1 cellular context compared by ENCODE assay signal in the genomic region with DNA sequence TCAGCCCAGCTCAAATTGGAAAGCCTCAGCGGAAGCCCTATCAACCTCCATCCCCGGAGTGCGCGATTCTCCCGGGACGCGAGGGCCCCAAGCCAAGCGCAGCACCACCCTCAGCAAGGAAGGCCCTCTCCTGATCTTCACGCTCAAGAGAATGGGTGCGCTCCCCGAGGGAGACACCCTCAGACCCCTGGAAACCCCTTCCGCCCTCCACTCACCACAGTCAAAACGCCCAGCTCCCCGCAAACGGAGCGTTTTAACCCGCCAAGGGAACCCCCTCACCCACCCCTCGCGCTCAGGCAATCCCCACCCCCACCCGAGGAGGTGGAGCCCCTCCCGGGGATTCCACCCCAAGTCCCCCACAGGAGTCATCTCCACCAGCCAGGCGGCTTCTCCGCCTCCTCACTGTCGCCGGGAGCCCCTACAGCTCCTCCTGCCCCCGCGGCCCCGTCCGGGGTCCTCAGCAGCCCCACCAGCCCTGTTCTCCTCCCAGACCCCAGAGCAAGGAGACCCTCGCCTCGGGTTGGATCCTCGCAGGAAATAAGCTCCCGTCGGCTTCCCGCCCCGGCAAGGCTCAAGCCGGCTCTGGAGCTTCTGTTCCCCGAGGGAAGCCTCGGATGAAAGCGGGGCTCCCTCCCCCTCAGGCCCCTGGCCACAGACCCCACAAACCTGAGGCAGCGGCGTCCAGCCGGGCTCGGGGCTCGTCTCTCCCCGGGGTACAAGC.
TF ChIP-seq lines count a peak whose summit lies in the region.

No MANE protein-coding gene starts in this region.

TF ChIP-seq in HEK293, 187 proteins besides CTCF, POLR2A, EP300 and RAD21 (continued from another document):
- TF ChIP-seq, protein P1, sequence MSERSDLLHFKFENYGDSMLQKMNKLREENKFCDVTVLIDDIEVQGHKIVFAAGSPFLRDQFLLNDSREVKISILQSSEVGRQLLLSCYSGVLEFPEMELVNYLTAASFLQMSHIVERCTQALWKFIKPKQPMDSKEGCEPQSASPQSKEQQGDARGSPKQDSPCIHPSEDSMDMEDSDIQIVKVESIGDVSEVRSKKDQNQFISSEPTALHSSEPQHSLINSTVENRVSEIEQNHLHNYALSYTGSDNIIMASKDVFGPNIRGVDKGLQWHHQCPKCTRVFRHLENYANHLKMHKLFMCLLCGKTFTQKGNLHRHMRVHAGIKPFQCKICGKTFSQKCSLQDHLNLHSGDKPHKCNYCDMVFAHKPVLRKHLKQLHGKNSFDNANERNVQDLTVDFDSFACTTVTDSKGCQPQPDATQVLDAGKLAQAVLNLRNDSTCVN (tag by site-specific recombination; optimal IDR thresholded peaks at IDR 0.05), result peak; percentile 14
- TF ChIP-seq, protein P2, sequence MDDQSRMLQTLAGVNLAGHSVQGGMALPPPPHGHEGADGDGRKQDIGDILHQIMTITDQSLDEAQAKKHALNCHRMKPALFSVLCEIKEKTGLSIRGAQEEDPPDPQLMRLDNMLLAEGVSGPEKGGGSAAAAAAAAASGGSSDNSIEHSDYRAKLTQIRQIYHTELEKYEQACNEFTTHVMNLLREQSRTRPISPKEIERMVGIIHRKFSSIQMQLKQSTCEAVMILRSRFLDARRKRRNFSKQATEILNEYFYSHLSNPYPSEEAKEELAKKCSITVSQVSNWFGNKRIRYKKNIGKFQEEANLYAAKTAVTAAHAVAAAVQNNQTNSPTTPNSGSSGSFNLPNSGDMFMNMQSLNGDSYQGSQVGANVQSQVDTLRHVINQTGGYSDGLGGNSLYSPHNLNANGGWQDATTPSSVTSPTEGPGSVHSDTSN (CRISPR knock-in tag; IDR thresholded peaks at IDR 0.05), result no peak
- TF ChIP-seq ZNF112 (tag by site-specific recombination; IDR thresholded peaks at IDR 0.05) (no peak), HOXD13 (CRISPR knock-in tag; IDR thresholded peaks at IDR 0.05; ENCODE audit: borderline replicate concordance) (no peak), ZNF266 (tag by site-specific recombination; IDR thresholded peaks at IDR 0.05; ENCODE audit: low read depth) (no peak), GLI4 (tag by site-specific recombination; IDR thresholded peaks at IDR 0.05) (no peak), ZNF600 (tag by site-specific recombination; IDR thresholded peaks at IDR 0.05) (no peak), GLIS1 (tag by site-specific recombination; IDR thresholded peaks at IDR 0.05) (peak; percentile 48), ZNF335 (tag by site-specific recombination; conservative IDR thresholded peaks at IDR 0.05) (peak; percentile 95), KLF8 (tag by site-specific recombination; IDR thresholded peaks at IDR 0.05) (0 out of 2 replicates have a peak, but pooled peaks have one; percentile 15), ZIC2 (tag by site-specific recombination; IDR thresholded peaks at IDR 0.05) (peak; percentile 9), EGR2 (tag by site-specific recombination; IDR thresholded peaks at IDR 0.05; ENCODE audit: low read depth) (peak; percentile 11; the same call in 1 of the 2 replicates), ZFP41 (tag by site-specific recombination; IDR thresholded peaks at IDR 0.05; ENCODE audit: borderline replicate concordance) (no peak), ZXDB (tag by site-specific recombination; IDR thresholded peaks at IDR 0.05) (no peak; the same call in 1 of the 2 replicates), ZNF610 (tag by site-specific recombination; IDR thresholded peaks at IDR 0.05; ENCODE audit: borderline replicate concordance) (no peak), IKZF3 (tag by site-specific recombination; IDR thresholded peaks at IDR 0.05) (0 out of 2 replicates have a peak, but pooled peaks have one; percentile 1), ZNF366 (tag by site-specific recombination; conservative IDR thresholded peaks at IDR 0.05) (0 out of 2 replicates have a peak, but pooled peaks have one; percentile 5), ZNF138 (tag by site-specific recombination; IDR thresholded peaks at IDR 0.05; ENCODE audit: borderline replicate concordance) (no peak), GLIS2 (tag by site-specific recombination; IDR thresholded peaks at IDR 0.05) (peak; percentile 89), ZNF132 (tag by site-specific recombination; IDR thresholded peaks at IDR 0.05; ENCODE audit: borderline replicate concordance) (no peak), ZNF48 (tag by site-specific recombination; IDR thresholded peaks at IDR 0.05) (no peak), BCL11B (tag by site-specific recombination; IDR thresholded peaks at IDR 0.05; ENCODE audit: low read depth) (0 out of 2 replicates have a peak, but pooled peaks have one; percentile 4), ZNF423 (tag by site-specific recombination; IDR thresholded peaks at IDR 0.05) (peak; percentile 75), SCRT2 (tag by site-specific recombination; IDR thresholded peaks at IDR 0.05) (no peak), ZNF391 (tag by site-specific recombination; IDR thresholded peaks at IDR 0.05; ENCODE audit: borderline replicate concordance, low read depth) (no peak), TRIM28 (IDR thresholded peaks at IDR 0.05; ENCODE audit: borderline replicate concordance, low read length) (no peak), ZNF792 (tag by site-specific recombination; IDR thresholded peaks at IDR 0.05) (no peak), SP2 (tag by site-specific recombination; IDR thresholded peaks at IDR 0.05) (peak; percentile 30; the same call in 1 of the 2 replicates)
- TF ChIP-seq, protein P3, sequence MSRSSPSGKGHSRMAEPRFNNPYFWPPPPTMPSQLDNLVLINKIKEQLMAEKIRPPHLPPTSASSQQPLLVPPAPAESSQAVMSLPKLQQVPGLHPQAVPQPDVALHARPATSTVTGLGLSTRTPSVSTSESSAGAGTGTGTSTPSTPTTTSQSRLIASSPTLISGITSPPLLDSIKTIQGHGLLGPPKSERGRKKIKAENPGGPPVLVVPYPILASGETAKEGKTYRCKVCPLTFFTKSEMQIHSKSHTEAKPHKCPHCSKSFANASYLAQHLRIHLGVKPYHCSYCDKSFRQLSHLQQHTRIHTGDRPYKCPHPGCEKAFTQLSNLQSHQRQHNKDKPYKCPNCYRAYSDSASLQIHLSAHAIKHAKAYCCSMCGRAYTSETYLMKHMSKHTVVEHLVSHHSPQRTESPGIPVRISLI (tag by site-specific recombination; IDR thresholded peaks at IDR 0.05), result no peak
- TF ChIP-seq, protein P4, sequence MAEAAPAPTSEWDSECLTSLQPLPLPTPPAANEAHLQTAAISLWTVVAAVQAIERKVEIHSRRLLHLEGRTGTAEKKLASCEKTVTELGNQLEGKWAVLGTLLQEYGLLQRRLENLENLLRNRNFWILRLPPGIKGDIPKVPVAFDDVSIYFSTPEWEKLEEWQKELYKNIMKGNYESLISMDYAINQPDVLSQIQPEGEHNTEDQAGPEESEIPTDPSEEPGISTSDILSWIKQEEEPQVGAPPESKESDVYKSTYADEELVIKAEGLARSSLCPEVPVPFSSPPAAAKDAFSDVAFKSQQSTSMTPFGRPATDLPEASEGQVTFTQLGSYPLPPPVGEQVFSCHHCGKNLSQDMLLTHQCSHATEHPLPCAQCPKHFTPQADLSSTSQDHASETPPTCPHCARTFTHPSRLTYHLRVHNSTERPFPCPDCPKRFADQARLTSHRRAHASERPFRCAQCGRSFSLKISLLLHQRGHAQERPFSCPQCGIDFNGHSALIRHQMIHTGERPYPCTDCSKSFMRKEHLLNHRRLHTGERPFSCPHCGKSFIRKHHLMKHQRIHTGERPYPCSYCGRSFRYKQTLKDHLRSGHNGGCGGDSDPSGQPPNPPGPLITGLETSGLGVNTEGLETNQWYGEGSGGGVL (tag by site-specific recombination; IDR thresholded peaks at IDR 0.05), result peak; percentile 75
- TF ChIP-seq, protein P5, sequence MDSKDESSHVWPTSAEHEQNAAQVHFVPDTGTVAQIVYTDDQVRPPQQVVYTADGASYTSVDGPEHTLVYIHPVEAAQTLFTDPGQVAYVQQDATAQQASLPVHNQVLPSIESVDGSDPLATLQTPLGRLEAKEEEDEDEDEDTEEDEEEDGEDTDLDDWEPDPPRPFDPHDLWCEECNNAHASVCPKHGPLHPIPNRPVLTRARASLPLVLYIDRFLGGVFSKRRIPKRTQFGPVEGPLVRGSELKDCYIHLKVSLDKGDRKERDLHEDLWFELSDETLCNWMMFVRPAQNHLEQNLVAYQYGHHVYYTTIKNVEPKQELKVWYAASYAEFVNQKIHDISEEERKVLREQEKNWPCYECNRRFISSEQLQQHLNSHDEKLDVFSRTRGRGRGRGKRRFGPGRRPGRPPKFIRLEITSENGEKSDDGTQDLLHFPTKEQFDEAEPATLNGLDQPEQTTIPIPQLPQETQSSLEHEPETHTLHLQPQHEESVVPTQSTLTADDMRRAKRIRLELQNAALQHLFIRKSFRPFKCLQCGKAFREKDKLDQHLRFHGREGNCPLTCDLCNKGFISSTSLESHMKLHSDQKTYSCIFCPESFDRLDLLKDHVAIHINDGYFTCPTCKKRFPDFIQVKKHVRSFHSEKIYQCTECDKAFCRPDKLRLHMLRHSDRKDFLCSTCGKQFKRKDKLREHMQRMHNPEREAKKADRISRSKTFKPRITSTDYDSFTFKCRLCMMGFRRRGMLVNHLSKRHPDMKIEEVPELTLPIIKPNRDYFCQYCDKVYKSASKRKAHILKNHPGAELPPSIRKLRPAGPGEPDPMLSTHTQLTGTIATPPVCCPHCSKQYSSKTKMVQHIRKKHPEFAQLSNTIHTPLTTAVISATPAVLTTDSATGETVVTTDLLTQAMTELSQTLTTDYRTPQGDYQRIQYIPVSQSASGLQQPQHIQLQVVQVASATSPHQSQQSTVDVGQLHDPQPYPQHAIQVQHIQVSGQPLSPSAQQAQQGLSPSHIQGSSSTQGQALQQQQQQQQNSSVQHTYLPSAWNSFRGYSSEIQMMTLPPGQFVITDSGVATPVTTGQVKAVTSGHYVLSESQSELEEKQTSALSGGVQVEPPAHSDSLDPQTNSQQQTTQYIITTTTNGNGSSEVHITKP (tag by site-specific recombination; IDR thresholded peaks at IDR 0.05), result peak; percentile 46; the same call in 1 of the 2 replicates
- TF ChIP-seq, protein P6, sequence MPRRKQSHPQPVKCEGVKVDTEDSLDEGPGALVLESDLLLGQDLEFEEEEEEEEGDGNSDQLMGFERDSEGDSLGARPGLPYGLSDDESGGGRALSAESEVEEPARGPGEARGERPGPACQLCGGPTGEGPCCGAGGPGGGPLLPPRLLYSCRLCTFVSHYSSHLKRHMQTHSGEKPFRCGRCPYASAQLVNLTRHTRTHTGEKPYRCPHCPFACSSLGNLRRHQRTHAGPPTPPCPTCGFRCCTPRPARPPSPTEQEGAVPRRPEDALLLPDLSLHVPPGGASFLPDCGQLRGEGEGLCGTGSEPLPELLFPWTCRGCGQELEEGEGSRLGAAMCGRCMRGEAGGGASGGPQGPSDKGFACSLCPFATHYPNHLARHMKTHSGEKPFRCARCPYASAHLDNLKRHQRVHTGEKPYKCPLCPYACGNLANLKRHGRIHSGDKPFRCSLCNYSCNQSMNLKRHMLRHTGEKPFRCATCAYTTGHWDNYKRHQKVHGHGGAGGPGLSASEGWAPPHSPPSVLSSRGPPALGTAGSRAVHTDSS (tag by site-specific recombination; IDR thresholded peaks at IDR 0.05), result no peak
- TF ChIP-seq, protein P7, sequence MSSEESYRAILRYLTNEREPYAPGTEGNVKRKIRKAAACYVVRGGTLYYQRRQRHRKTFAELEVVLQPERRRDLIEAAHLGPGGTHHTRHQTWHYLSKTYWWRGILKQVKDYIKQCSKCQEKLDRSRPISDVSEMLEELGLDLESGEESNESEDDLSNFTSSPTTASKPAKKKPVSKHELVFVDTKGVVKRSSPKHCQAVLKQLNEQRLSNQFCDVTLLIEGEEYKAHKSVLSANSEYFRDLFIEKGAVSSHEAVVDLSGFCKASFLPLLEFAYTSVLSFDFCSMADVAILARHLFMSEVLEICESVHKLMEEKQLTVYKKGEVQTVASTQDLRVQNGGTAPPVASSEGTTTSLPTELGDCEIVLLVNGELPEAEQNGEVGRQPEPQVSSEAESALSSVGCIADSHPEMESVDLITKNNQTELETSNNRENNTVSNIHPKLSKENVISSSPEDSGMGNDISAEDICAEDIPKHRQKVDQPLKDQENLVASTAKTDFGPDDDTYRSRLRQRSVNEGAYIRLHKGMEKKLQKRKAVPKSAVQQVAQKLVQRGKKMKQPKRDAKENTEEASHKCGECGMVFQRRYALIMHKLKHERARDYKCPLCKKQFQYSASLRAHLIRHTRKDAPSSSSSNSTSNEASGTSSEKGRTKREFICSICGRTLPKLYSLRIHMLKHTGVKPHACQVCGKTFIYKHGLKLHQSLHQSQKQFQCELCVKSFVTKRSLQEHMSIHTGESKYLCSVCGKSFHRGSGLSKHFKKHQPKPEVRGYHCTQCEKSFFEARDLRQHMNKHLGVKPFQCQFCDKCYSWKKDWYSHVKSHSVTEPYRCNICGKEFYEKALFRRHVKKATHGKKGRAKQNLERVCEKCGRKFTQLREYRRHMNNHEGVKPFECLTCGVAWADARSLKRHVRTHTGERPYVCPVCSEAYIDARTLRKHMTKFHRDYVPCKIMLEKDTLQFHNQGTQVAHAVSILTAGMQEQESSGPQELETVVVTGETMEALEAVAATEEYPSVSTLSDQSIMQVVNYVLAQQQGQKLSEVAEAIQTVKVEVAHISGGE (tag by site-specific recombination; conservative IDR thresholded peaks at IDR 0.05; ENCODE audit: low read depth), result peak; percentile 9; the same call in 1 of the 2 replicates
TF ChIP-seq in HEK293: peak in this region for 18.
